Comparison of ENCODE assay signal across 10 cellular contexts in genomic region chr1:40782371-40782956, GRCh38. TPM values are rescaled to one million over a fixed set of nuclear protein-coding genes. Genes with fewer than 3 reads are reported as not detected.
DNase-seq lines count a peak whose midpoint lies in the region; FAIRE-seq and TF ChIP-seq lines count a peak whose summit lies in the region.
"Had no signal": no experiment of that assay in that cellular context is flagged by ENCODE, and none has a peak within 500 bp of the region (broad histone marks: within the 10 kb centered on the region; RNA-seq: fewer than 3 reads in every experiment).

No MANE protein-coding gene starts in this region.

- no peak overlapping the region for H3K27ac Mint-ChIP-seq in CD8-positive, alpha-beta memory T cell

- peaks cover 5 to 17% (median 8%) of the 10 kb centered on the region in 3 donors for H3K4me1 Mint-ChIP-seq in CD8-positive, alpha-beta memory T cell

- H3K4me3 ChIP-seq in CD8-positive, alpha-beta memory T cell (ENCODE audit: low read length), result no peak overlapping the region
- H3K4me3 ChIP-seq in esophagus muscularis mucosa (peak overlapping the region; percentile 63 to 77 (median 65)), neuron (ENCODE audit: low read length) (peak overlapping the region; percentile 47), MM.1S (ENCODE audit: low read length) (no peak overlapping the region)

- no peaks in the 10 kb centered on the region for H3K79me2 ChIP-seq in MM.1S (ENCODE audit: low read length)

- H3K27ac ChIP-seq in CD8-positive, alpha-beta memory T cell (ENCODE audit: low read depth, low read length), result no peak overlapping the region
- H3K27ac ChIP-seq in esophagus muscularis mucosa (replicated peaks in 1 of 4), result peak overlapping the region; percentile 88 to 91 (median 90)
- no peak overlapping the region for H3K27ac ChIP-seq in MM.1S (ENCODE audit: low read length)
- H3K27ac ChIP-seq: epithelial cell of prostate had no signal

- TF ChIP-seq EP300 in esophagus muscularis mucosa (IDR thresholded peaks at IDR 0.05), result no peak

- H3K27me3 Mint-ChIP-seq in CD8-positive, alpha-beta memory T cell, result peaks cover 13 to 28% of the 10 kb centered on the region in 2 donors

- intact Hi-C loops in esophagus muscularis mucosa (cut with DNase I), result no loop called here

- TF ChIP-seq CTCF in esophagus muscularis mucosa (IDR thresholded peaks at IDR 0.05), result peak in 2 of 3 experiments; percentile 3 to 14
- TF ChIP-seq CTCF in MM.1S (IDR thresholded peaks at IDR 0.05; ENCODE audit: low read length), result no peak
- TF ChIP-seq CTCF in D721Med (IDR thresholded peaks at IDR 0.05; ENCODE audit: insufficient read depth, missing control alignments), result no peak

- no peak overlapping the region for H3K9ac ChIP-seq in MM.1S (ENCODE audit: low read length)

- 6% methylated on average over 15 of the region's 20 CpGs for WGBS in esophagus muscularis mucosa

- H3K9me3 Mint-ChIP-seq in CD8-positive, alpha-beta memory T cell, result no peaks in the 10 kb centered on the region

- CTCF ChIA-PET in CD8-positive, alpha-beta memory T cell (lab: Charles Lee), result no interaction called here

- H3K36me3 Mint-ChIP-seq in CD8-positive, alpha-beta memory T cell, result peaks cover 2 to 4% (median 4%) of the 10 kb centered on the region in 3 donors

- H3F3A ChIP-seq in MM.1S (ENCODE audit: insufficient read depth, low read length), result no peaks in the 10 kb centered on the region

- FAIRE-seq in D721Med (lab: Jason Lieb, UNC) (no peak), GM12891 (lab: Jason Lieb, UNC) (no peak)

- no peaks in the 10 kb centered on the region for H3K9me3 ChIP-seq in CD8-positive, alpha-beta memory T cell (ENCODE audit: low read length)
- H3K9me3 ChIP-seq in esophagus muscularis mucosa (no peaks in the 10 kb centered on the region), neuron (ENCODE audit: low read length) (no peaks in the 10 kb centered on the region), MM.1S (replicated peaks; ENCODE audit: insufficient read depth, low read length) (no peaks in the 10 kb centered on the region)

- H3K27me3 ChIP-seq in CD8-positive, alpha-beta memory T cell (ENCODE audit: insufficient read depth, low read length, poor library complexity, severe bottlenecking), result peaks cover 4% of the 10 kb centered on the region
- peaks cover 0 to 7% (median 0%) of the 10 kb centered on the region in 4 donors for H3K27me3 ChIP-seq in esophagus muscularis mucosa
- H3K27me3 ChIP-seq in neuron (ENCODE audit: insufficient read depth, low read length), result peaks cover 28% of the 10 kb centered on the region
- peaks cover 6% of the 10 kb centered on the region for H3K27me3 ChIP-seq in MM.1S (replicated peaks; ENCODE audit: insufficient read depth, low read length)

- TF ChIP-seq POLR2A in esophagus muscularis mucosa (IDR thresholded peaks at IDR 0.05; ENCODE audit: low read depth), result no peak
- no peak for TF ChIP-seq POLR2A in GM12891 (IDR thresholded peaks at IDR 0.05; ENCODE audit: low read depth, low read length)

- H3K4me3 Mint-ChIP-seq in CD8-positive, alpha-beta memory T cell, result peak overlapping the region in 5 of 7 donors; percentile 34 to 82 (median 70)

- POLR2A ChIA-PET in CD8-positive, alpha-beta memory T cell (lab: Charles Lee), result no interaction called here

- DNase-seq in CD8-positive, alpha-beta memory T cell, result peak in 1 of 5 donors; percentile 8
- DNase-seq in NCI-H2171 (lab: John Stamatoyannopoulos, UW), result peak; percentile 43
- no peak for DNase-seq in esophagus muscularis mucosa (ENCODE audit: extremely low spot score)
- DNase-seq in MM.1S, result no peak
- DNase-seq in D721Med (ENCODE audit: insufficient read length, low spot score), result no peak
- DNase-seq in stimulated activated naive CD4-positive, alpha-beta T cell (lab: John Stamatoyannopoulos, UW), result no peak
- no peak for DNase-seq in GM12891 (ENCODE audit: insufficient read length, low spot score)

- H3K4me1 ChIP-seq in CD8-positive, alpha-beta memory T cell (ENCODE audit: insufficient read depth, low read length), result no peaks in the 10 kb centered on the region
- H3K4me1 ChIP-seq in esophagus muscularis mucosa (peaks cover 28 to 50% (median 49%) of the 10 kb centered on the region in 4 donors), neuron (ENCODE audit: insufficient read depth, low read length) (peaks cover 23% of the 10 kb centered on the region), MM.1S (ENCODE audit: low read length) (no peaks in the 10 kb centered on the region)

- H3K4me2 ChIP-seq in MM.1S (ENCODE audit: low read depth, low read length), result no peak overlapping the region

- no peaks in the 10 kb centered on the region for H3K36me3 ChIP-seq in CD8-positive, alpha-beta memory T cell (ENCODE audit: insufficient read depth, low read length)
- H3K36me3 ChIP-seq in esophagus muscularis mucosa, result peaks cover 0 to 6% (median 0%) of the 10 kb centered on the region in 4 donors
- peaks cover 3% of the 10 kb centered on the region for H3K36me3 ChIP-seq in neuron (ENCODE audit: insufficient read depth, low read length)
- H3K36me3 ChIP-seq in MM.1S (replicated peaks; ENCODE audit: insufficient read depth, low read length), result no peaks in the 10 kb centered on the region

- no peaks in the 10 kb centered on the region for H3K9me2 ChIP-seq in MM.1S (replicated peaks; ENCODE audit: insufficient read depth, low read length)

- H4K20me1 ChIP-seq in MM.1S (ENCODE audit: insufficient read depth, low read length), result no peaks in the 10 kb centered on the region

- H2AFZ ChIP-seq in neuron (ENCODE audit: low read depth, low read length) (no peak overlapping the region), MM.1S (ENCODE audit: low read length) (no peak overlapping the region)

TF ChIP-seq in GM12891, 5 proteins besides CTCF, POLR2A, EP300 and RAD21:
- TF ChIP-seq SPI1 (IDR thresholded peaks at IDR 0.05; ENCODE audit: low read depth, low read length), result no peak
- no peak for TF ChIP-seq TAF1 (IDR thresholded peaks at IDR 0.05; ENCODE audit: low read depth, low read length)
- no peak for TF ChIP-seq PAX5 (IDR thresholded peaks at IDR 0.05; ENCODE audit: insufficient read depth, low read length, severe bottlenecking)
- no peak for TF ChIP-seq POU2F2 (IDR thresholded peaks at IDR 0.05; ENCODE audit: low read depth, low read length)
- no peak for TF ChIP-seq POLR2AphosphoS5 (IDR thresholded peaks at IDR 0.05; ENCODE audit: low read depth, low read length)

RNA-seq across cellular contexts. Expression of gene KCNQ4, which starts 1.1 kb away (rescaled TPM):
- total RNA-seq in CD8-positive, alpha-beta memory T cell, result under 1 TPM; 0.09 to 0.16 TPM
- not detected for polyA plus RNA-seq in CD8-positive, alpha-beta memory T cell
- total RNA-seq in esophagus muscularis mucosa, result 10 to 100 TPM in 3 of 4 donors, 1 to 10 TPM in 1; 9.3 to 22.0 (median 17.1) TPM
- polyA plus RNA-seq in GM12891 (2012; ENCODE audit: low read depth, missing spikeins), result 0.71 TPM
- total RNA-seq: RPMI7951 had no signal

Comparison
In these comparisons a context has a peak if more than half of its experiments do, and no peak if none do; other contexts are left out.
1. H3K27ac ChIP-seq: peak in esophagus muscularis mucosa (4 of 4); none in CD8-positive, alpha-beta memory T cell (single experiment) and MM.1S (single experiment).
2. H3K4me3 ChIP-seq: peak in esophagus muscularis mucosa (4 of 4) and neuron (single experiment); none in CD8-positive, alpha-beta memory T cell (single experiment) and MM.1S (single experiment).
3. CTCF ChIP-seq: peak in esophagus muscularis mucosa (2 of 3); none in MM.1S (single experiment) and D721Med (single experiment).
4. RNA of gene KCNQ4, which starts 1.1 kb away (total RNA-seq): 9.3 to 22.0 TPM in esophagus muscularis mucosa; 0.09 to 0.16 TPM in CD8-positive, alpha-beta memory T cell; every median in the first group is over 4 times any median in the second.